ENCODE assay signal across 10 cellular contexts in genomic region chr11:109864161-109864661, GRCh38.
DNase-seq lines count a peak whose midpoint lies in the region; ATAC-seq and TF ChIP-seq lines count a peak whose summit lies in the region.
"Had no signal": no experiment of that assay in that cellular context is flagged by ENCODE, and none has a peak within 500 bp of the region (broad histone marks: within the 10 kb centered on the region; RNA-seq: fewer than 3 reads in every experiment).

No MANE protein-coding gene starts in this region.

- no peak for TF ChIP-seq CTCF in RWPE1 (conservative IDR thresholded peaks at IDR 0.05; ENCODE audit: low read depth)

- CTCF ChIA-PET in RWPE1 (lab: Yijun Ruan, JAX), result interaction anchor here (0.5 to 0.7 kb wide), 2 partner anchors 11 to 14 kb away, joined by 3 to 4 read pairs; no protein-coding TSS in a partner anchor

- H3K27ac ChIP-seq in RWPE1, result no peak overlapping the region
- H3K27ac ChIP-seq: neutrophil had no signal

- peak; percentile 92 for ATAC-seq in GM18498 (IDR thresholded peaks at IDR 0.05; ENCODE audit: unreplicated experiment)
- ATAC-seq in GM21367 (IDR thresholded peaks at IDR 0.05; ENCODE audit: unreplicated experiment), result peak; percentile 88
- peak; percentile 85 for ATAC-seq in HG03280 (IDR thresholded peaks at IDR 0.05; ENCODE audit: unreplicated experiment)

- DNase-seq in glomerular visceral epithelial cell (ENCODE audit: extremely low spot score) (peak; percentile 48), RWPE1 (ENCODE audit: low spot score) (no peak), AG08395 (ENCODE audit: low spot score) (no peak)
- DNase-seq in effector CD4-positive, alpha-beta T cell, result no peak
- DNase-seq in stimulated activated CD4-positive, alpha-beta T cell treated with anti-CD3 and anti-CD28 coated beads, Interleukin-4, amount 100 ng/mL, for 24 hours, result no peak
- DNase-seq: activated CD4-positive, alpha-beta T cell treated with anti-CD3 and anti-CD28 coated beads for 4 hours had no signal

- POLR2A ChIA-PET in RWPE1 (lab: Yijun Ruan, JAX; ENCODE audit: low non-redundant PET), result interaction anchor here (0.7 kb wide), 1 partner anchor 1338 kb away, joined by 3 read pairs; no protein-coding TSS in a partner anchor
